9 cellular contexts compared by ENCODE assay signal in the genomic region with DNA sequence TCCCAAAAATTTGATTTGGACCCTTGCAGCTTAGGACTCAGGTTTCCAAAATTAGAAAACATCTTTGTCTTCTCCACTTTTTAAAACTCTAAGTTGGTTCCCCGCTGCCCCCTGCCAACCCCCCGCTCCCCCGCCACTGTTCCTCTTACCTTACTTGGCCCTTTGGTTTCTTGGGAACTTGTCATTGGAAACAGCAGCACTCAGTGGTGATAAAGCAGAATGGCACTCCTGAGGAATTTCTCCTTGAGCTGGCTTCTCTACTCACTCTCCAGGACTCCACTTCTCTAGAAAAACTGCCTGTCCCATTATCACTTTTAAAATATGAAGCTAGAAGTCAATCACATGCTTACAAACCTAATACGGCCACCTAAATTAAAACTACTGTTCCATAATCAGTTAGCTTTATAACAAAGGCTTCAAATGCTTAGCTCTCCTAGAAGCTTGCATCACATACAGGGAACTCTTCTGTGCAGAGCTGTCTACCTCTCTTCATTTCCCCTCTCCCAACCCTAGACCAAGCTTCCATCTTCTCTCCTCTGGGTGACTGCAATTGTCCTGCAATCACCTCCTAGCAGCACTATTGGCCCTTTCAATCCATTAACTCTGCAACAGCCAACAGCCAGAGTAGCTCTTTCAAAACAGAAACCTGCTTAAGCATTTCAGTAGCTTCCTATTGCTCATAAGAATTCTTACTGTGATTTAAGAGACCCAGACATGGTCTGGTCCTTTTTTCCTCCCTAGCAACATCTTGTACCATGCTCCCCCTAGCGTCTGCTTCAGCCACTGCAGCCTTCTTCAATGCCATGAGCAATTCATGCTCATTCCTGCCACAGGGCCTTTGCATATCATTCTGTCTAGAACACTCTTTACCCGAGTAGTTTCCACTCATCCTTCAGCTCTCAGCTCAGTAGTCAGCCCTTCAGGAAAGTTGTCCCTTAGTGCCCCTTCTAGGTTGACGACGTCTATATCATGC. TPM values are rescaled to one million over a fixed set of nuclear protein-coding genes. Genes with fewer than 3 reads are reported as not detected.
A peak's percentile ranks its signal among the peaks of the same experiment; 100 is the strongest.
DNase-seq lines count a peak whose midpoint lies in the region; ATAC-seq and TF ChIP-seq lines count a peak whose summit lies in the region.
"Had no signal": no experiment of that assay in that cellular context is flagged by ENCODE, and none has a peak within 500 bp of the region (broad histone marks: within the 10 kb centered on the region; RNA-seq: fewer than 3 reads in every experiment).

No MANE protein-coding gene starts in this region.

- H3K4me3 ChIP-seq in NT2/D1 (ENCODE audit: insufficient read length, low read depth) = no peak overlapping the region

- H3K36me3 ChIP-seq in NT2/D1 (ENCODE audit: insufficient read depth, insufficient read length, low read length) = no peaks in the 10 kb centered on the region

- peak; percentile 76 for TF ChIP-seq CTCF in C4-2B (conservative IDR thresholded peaks at IDR 0.05)

- ATAC-seq in GM19043 (IDR thresholded peaks at IDR 0.05; ENCODE audit: low read depth, unreplicated experiment) (peak; percentile 85), HG03159 (IDR thresholded peaks at IDR 0.05; ENCODE audit: unreplicated experiment) (peak; percentile 89), esophagus mucosa (peak; percentile 74), naive B cell (ENCODE audit: low read depth in 2 of 2) (peak; percentile 65 to 75)

- peaks cover 0 to 17% (median 0%) of the 10 kb centered on the region in 3 donors for H3K27me3 Mint-ChIP-seq in naive B cell
- H3K27me3 Mint-ChIP-seq: IgD-negative memory B cell had no signal

- no peaks in the 10 kb centered on the region for H3K4me1 ChIP-seq in NT2/D1 (ENCODE audit: insufficient read depth, insufficient read length)

- DNase-seq in NT2/D1 (ENCODE audit: low read depth, low spot score) (peak; percentile 77), naive B cell (peak; percentile 51)
- DNase-seq in activated CD8-positive, alpha-beta memory T cell treated with anti-CD3 and anti-CD28 coated beads, Interleukin-2, amount 50 U/mL, for 48 hours = peak; percentile 87
- DNase-seq in stimulated activated naive CD4-positive, alpha-beta T cell (lab: John Stamatoyannopoulos, UW) = peak; percentile 13 to 59 (median 34)

- H3K27ac Mint-ChIP-seq in naive B cell = peak overlapping the region in 1 of 6 donors; percentile 54
- H3K27ac Mint-ChIP-seq: IgD-negative memory B cell had no signal

- no peaks in the 10 kb centered on the region for H3K9me3 Mint-ChIP-seq in naive B cell
- H3K9me3 Mint-ChIP-seq: IgD-negative memory B cell had no signal

- H3K4me1 Mint-ChIP-seq in naive B cell = no peaks in the 10 kb centered on the region

- no peak overlapping the region for H3K9ac ChIP-seq in NT2/D1 (ENCODE audit: insufficient read length, low read depth)

- no peaks in the 10 kb centered on the region for H3K27me3 ChIP-seq in NT2/D1 (ENCODE audit: insufficient read depth, insufficient read length)

- no peak overlapping the region for H3K27ac ChIP-seq in C4-2B

- H3K36me3 Mint-ChIP-seq in naive B cell = no peaks in the 10 kb centered on the region
- H3K36me3 Mint-ChIP-seq: IgD-negative memory B cell had no signal

- H3K9me3 ChIP-seq in NT2/D1 (ENCODE audit: insufficient read depth, low read length) = 0 out of 2 replicates have a peak, but pooled peaks cover 3% of the 10 kb centered on the region

- no peak overlapping the region for H3K4me3 Mint-ChIP-seq in naive B cell
- H3K4me3 Mint-ChIP-seq: IgD-negative memory B cell had no signal

RNA-seq across cellular contexts. Expression of a gene that starts 15.2 kb away (rescaled TPM):
- 4.7 TPM for total RNA-seq in esophagus mucosa
- polyA plus RNA-seq in naive B cell (ENCODE audit: low read depth in 6 of 6) = 1 to 10 TPM; 1.3 to 7.7 (median 3.7) TPM

Comparison
In these comparisons a context has a peak if more than half of its experiments do, and no peak if none do; other contexts are left out.
1. DNase-seq: peak in every context shown above with its lines; median percentile 87 in activated CD8-positive, alpha-beta memory T cell treated with anti-CD3 and anti-CD28 coated beads, Interleukin-2, amount 50 U/mL, for 48 hours; 77 in NT2/D1; 51 in naive B cell; 34 in stimulated activated naive CD4-positive, alpha-beta T cell.